ENCODE assay signal across 26 cellular contexts in genomic region chr12:44588651-44589050, GRCh38.
"Had no signal": no experiment of that assay in that cellular context is flagged by ENCODE, and none has a peak within 500 bp of the region (broad histone marks: within the 10 kb centered on the region; RNA-seq: fewer than 3 reads in every experiment).

No MANE protein-coding gene starts in this region.

- DNase-seq: islet precursor cell; left ventricle myocardium inferior; mesendoderm; naive B cell; natural killer cell; nephron progenitor cell; occipital lobe; stimulated activated CD4-positive, alpha-beta T cell treated with anti-CD3 and anti-CD28 coated beads, Interleukin-12 subunit alpha, Interleukin-12 subunit beta, amount 100 ng/mL, for 4 hours; stimulated activated CD4-positive, alpha-beta T cell treated with anti-CD3 and anti-CD28 coated beads, Interleukin-15, amount 100 ng/mL, for 24 hours; stimulated activated CD4-positive, alpha-beta T cell treated with anti-CD3 and anti-CD28 coated beads, Interleukin-2, amount 100 ng/mL, for 24 hours; stimulated activated CD4-positive, alpha-beta T cell treated with anti-CD3 and anti-CD28 coated beads, Interleukin-4, amount 100 ng/mL, for 1 hour; stimulated activated naive B cell treated with anti-CD40 and anti-IgM and Interleukin-4, amounts not matched to agents 10 μg/mL and 1 μg/mL and 100 μg/mL, for 72 hours; substantia nigra had no signal

- H3K27ac Mint-ChIP-seq: mesothelial cell of epicardium; naive B cell; natural killer cell; nephron progenitor cell; neural progenitor cell; stimulated activated naive B cell treated with anti-CD40 and anti-IgM and Interleukin-4, amounts not matched to agents 10 μg/mL and 1 μg/mL and 100 μg/mL, for 72 hours; type B pancreatic cell had no signal

- H3K9ac ChIP-seq: neural progenitor cell, parathyroid adenoma had no signal

- H2AFZ ChIP-seq: hepatocyte, neural progenitor cell, parathyroid adenoma had no signal

- H3K36me3 Mint-ChIP-seq: mesothelial cell of epicardium; naive B cell; natural killer cell; stimulated activated naive B cell treated with anti-CD40 and anti-IgM and Interleukin-4, amounts not matched to agents 10 μg/mL and 1 μg/mL and 100 μg/mL, for 72 hours; type B pancreatic cell had no signal

- H3K27me3 Mint-ChIP-seq: naive B cell; stimulated activated naive B cell treated with anti-CD40 and anti-IgM and Interleukin-4, amounts not matched to agents 10 μg/mL and 1 μg/mL and 100 μg/mL, for 72 hours; stimulated activated naive CD8-positive, alpha-beta T cell treated with anti-CD3 and anti-CD28 coated beads, Interleukin-15, Interleukin-2, amounts not matched to agents 100 ng/mL and 50 ng/mL, for 24 hours; type B pancreatic cell had no signal

- H3K27ac ChIP-seq: hepatocyte, left ventricle myocardium inferior, neural progenitor cell, neutrophil, parathyroid adenoma, right atrium auricular region, skin epidermis, tibial nerve, vagina had no signal

- H3K36me3 ChIP-seq: left ventricle myocardium inferior, neural progenitor cell, neutrophil, right atrium auricular region, tibial nerve, vagina had no signal

- H3K9me3 Mint-ChIP-seq: nephron progenitor cell; neural progenitor cell; stimulated activated naive CD8-positive, alpha-beta T cell treated with anti-CD3 and anti-CD28 coated beads, Interleukin-15, Interleukin-2, amounts not matched to agents 100 ng/mL and 50 ng/mL, for 24 hours; type B pancreatic cell had no signal

- H3K4me1 ChIP-seq: left ventricle myocardium inferior, parathyroid adenoma, right atrium auricular region, tibial nerve, vagina had no signal

- H3K9me3 ChIP-seq: left ventricle myocardium inferior, neutrophil, right atrium auricular region, tibial nerve, vagina had no signal

- H3K4me2 ChIP-seq: hepatocyte, neural progenitor cell had no signal

- H3K79me2 ChIP-seq: hepatocyte, parathyroid adenoma had no signal

- H3K4me3 Mint-ChIP-seq: mesothelial cell of epicardium; naive B cell; natural killer cell; nephron progenitor cell; neural progenitor cell; stimulated activated naive B cell treated with anti-CD40 and anti-IgM and Interleukin-4, amounts not matched to agents 10 μg/mL and 1 μg/mL and 100 μg/mL, for 72 hours; stimulated activated naive CD8-positive, alpha-beta T cell treated with anti-CD3 and anti-CD28 coated beads, Interleukin-15, Interleukin-2, amounts not matched to agents 100 ng/mL and 50 ng/mL, for 24 hours; type B pancreatic cell had no signal

- H3K4me3 ChIP-seq: hepatocyte, left ventricle myocardium inferior, lung, neural progenitor cell, right atrium auricular region, skin epidermis, tibial nerve, vagina had no signal

- H3K27me3 ChIP-seq: hepatocyte, neural progenitor cell, neutrophil, right atrium auricular region, tibial nerve, vagina had no signal

- H3K4me1 Mint-ChIP-seq: mesothelial cell of epicardium; naive B cell; natural killer cell; nephron progenitor cell; stimulated activated naive B cell treated with anti-CD40 and anti-IgM and Interleukin-4, amounts not matched to agents 10 μg/mL and 1 μg/mL and 100 μg/mL, for 72 hours had no signal

- ATAC-seq: natural killer cell; sciatic nerve; stimulated activated naive B cell treated with anti-CD40 and anti-IgM and Interleukin-4, amounts not matched to agents 10 μg/mL and 1 μg/mL and 100 μg/mL, for 72 hours had no signal
